ENCODE assay signal across 27 cellular contexts in genomic region chr15:66820474-66821258, GRCh38.
DNase-seq lines count a peak whose midpoint lies in the region; ATAC-seq and TF ChIP-seq lines count a peak whose summit lies in the region.
"Had no signal": no experiment of that assay in that cellular context is flagged by ENCODE, and none has a peak within 500 bp of the region (broad histone marks: within the 10 kb centered on the region; RNA-seq: fewer than 3 reads in every experiment).

No MANE protein-coding gene starts in this region.

- no peak overlapping the region for H3K4ac ChIP-seq in trophoblast cell (ENCODE audit: low read depth, low read length)

- no peak overlapping the region for H3K4me3 Mint-ChIP-seq in naive thymus-derived CD8-positive, alpha-beta T cell
- no peak overlapping the region for H3K4me3 Mint-ChIP-seq in chondrocyte (ENCODE audit: unreplicated experiment)
- H3K4me3 Mint-ChIP-seq: activated naive CD8-positive, alpha-beta T cell treated with anti-CD3 and anti-CD28 coated beads for 36 hours; CD4-positive, alpha-beta memory T cell; natural killer cell treated with Interleukin-12 subunit alpha and Interleukin-12 subunit beta and Interleukin-15 and Interleukin-18, amount 100 ng/mL, for 72 hours had no signal

- H3K27me3 Mint-ChIP-seq in naive thymus-derived CD8-positive, alpha-beta T cell, result peaks cover 0 to 2% (median 0%) of the 10 kb centered on the region in 5 donors
- no peaks in the 10 kb centered on the region for H3K27me3 Mint-ChIP-seq in chondrocyte (ENCODE audit: low read depth)

- H3K36me3 Mint-ChIP-seq in naive thymus-derived CD8-positive, alpha-beta T cell, result no peaks in the 10 kb centered on the region
- no peaks in the 10 kb centered on the region for H3K36me3 Mint-ChIP-seq in chondrocyte (ENCODE audit: low read depth)
- H3K36me3 Mint-ChIP-seq: activated naive CD8-positive, alpha-beta T cell treated with anti-CD3 and anti-CD28 coated beads for 36 hours; CD4-positive, alpha-beta memory T cell; natural killer cell treated with Interleukin-12 subunit alpha and Interleukin-12 subunit beta and Interleukin-15 and Interleukin-18, amount 100 ng/mL, for 72 hours had no signal

- H2BK5ac ChIP-seq in trophoblast cell (ENCODE audit: low read depth, low read length, poor library complexity), result no peak overlapping the region

- H2BK120ac ChIP-seq in trophoblast cell (ENCODE audit: insufficient read depth, low read length, poor library complexity), result peak overlapping the region; percentile 37

- H3K18ac ChIP-seq in trophoblast cell (ENCODE audit: low read length), result peak overlapping the region; percentile 10

- H4K12ac ChIP-seq in trophoblast cell (ENCODE audit: low read depth, low read length), result no peak overlapping the region

- H3K36me3 ChIP-seq in BLaER1 treated with 17β-estradiol and CSF1 and Interleukin-3, amounts not matched to agents 10 nM and 100 nM, result no peaks in the 10 kb centered on the region
- H3K36me3 ChIP-seq in MG63 (no peaks in the 10 kb centered on the region), trophoblast cell (ENCODE audit: control insufficient read depth in 1 of 2, insufficient read depth in 2 of 2, low read length in 2 of 2) (no peaks in the 10 kb centered on the region)
- H3K36me3 ChIP-seq: ascending aorta, cardiac muscle cell, gastroesophageal sphincter, HAP-1, right atrium auricular region, SJCRH30, upper lobe of left lung had no signal

- H3K14ac ChIP-seq in trophoblast cell (ENCODE audit: low read length), result peak overlapping the region; percentile 33

- H3K4me1 ChIP-seq in BLaER1 treated with 17β-estradiol and CSF1 and Interleukin-3, amounts not matched to agents 10 nM and 100 nM, result peaks cover 0 to 28% (median 21%) of the 10 kb centered on the region in 10 experiments; a peak in 14 of 20 replicates
- H3K4me1 ChIP-seq in trophoblast cell (ENCODE audit: control insufficient read depth in 1 of 2, insufficient read depth in 2 of 2, low read length in 2 of 2), result peaks cover 11 to 18% of the 10 kb centered on the region in 2 experiments
- H3K4me1 ChIP-seq: ascending aorta, gastroesophageal sphincter, HAP-1, right atrium auricular region, SJCRH30 had no signal

- no peak overlapping the region for H3K9ac ChIP-seq in BLaER1 treated with 17β-estradiol and CSF1 and Interleukin-3, amounts not matched to agents 10 nM and 100 nM
- no peak overlapping the region for H3K9ac ChIP-seq in trophoblast cell (ENCODE audit: low read length)

- peak overlapping the region; percentile 48 for H4K91ac ChIP-seq in trophoblast cell (ENCODE audit: low read depth, low read length)

- no peak for TF ChIP-seq CTCF in GM13977 (IDR thresholded peaks at IDR 0.05; ENCODE audit: extremely low read depth, insufficient read depth, missing control alignments)
- TF ChIP-seq CTCF in chondrocyte (IDR thresholded peaks at IDR 0.05), result no peak

- H3K27me3 ChIP-seq in BLaER1 treated with 17β-estradiol and CSF1 and Interleukin-3, amounts not matched to agents 10 nM and 100 nM, result no peaks in the 10 kb centered on the region
- no peaks in the 10 kb centered on the region for H3K27me3 ChIP-seq in MG63
- H3K27me3 ChIP-seq in trophoblast cell (ENCODE audit: insufficient read depth, low read length), result no peaks in the 10 kb centered on the region
- H3K27me3 ChIP-seq: ascending aorta, cardiac muscle cell, gastroesophageal sphincter, right atrium auricular region, SJCRH30, upper lobe of left lung had no signal

- ATAC-seq in naive thymus-derived CD8-positive, alpha-beta T cell, result no peak
- ATAC-seq: activated CD4-positive, CD25-positive, alpha-beta regulatory T cell treated with anti-CD3 and anti-CD28 coated beads, Interleukin-2, amount 50 U/mL, for 24 hours; esophagus mucosa; gastroesophageal sphincter; left ventricle myocardium superior; natural killer cell treated with Interleukin-12 subunit alpha and Interleukin-12 subunit beta and Interleukin-15 and Interleukin-18, amount 100 ng/mL, for 72 hours had no signal

- H3K4me2 ChIP-seq in BLaER1 treated with 17β-estradiol and CSF1 and Interleukin-3, amounts not matched to agents 10 nM and 100 nM, result peak overlapping the region in 7 of 11 experiments; percentile 10 to 65 (median 39); a peak in 12 of 22 replicates
- no peak overlapping the region for H3K4me2 ChIP-seq in trophoblast cell (ENCODE audit: low read length)

- no peaks in the 10 kb centered on the region for H3K79me2 ChIP-seq in trophoblast cell (ENCODE audit: control insufficient read depth, insufficient read depth, low read length, poor library complexity)

- peaks cover 10% of the 10 kb centered on the region for H3K79me1 ChIP-seq in trophoblast cell (ENCODE audit: low read length)

- no peaks in the 10 kb centered on the region for H3K9me3 ChIP-seq in BLaER1 treated with 17β-estradiol and CSF1 and Interleukin-3, amounts not matched to agents 10 nM and 100 nM (replicated peaks in 1 of 11)
- H3K9me3 ChIP-seq in MG63 (peaks cover 1% of the 10 kb centered on the region; the same call in 1 of the 2 replicates), trophoblast cell (ENCODE audit: insufficient read depth, low read depth, low read length) (no peaks in the 10 kb centered on the region)
- H3K9me3 ChIP-seq: ascending aorta, gastroesophageal sphincter, HAP-1, right atrium auricular region, SJCRH30, upper lobe of left lung had no signal

- H2AK5ac ChIP-seq in trophoblast cell (ENCODE audit: low read length), result no peak overlapping the region

- POLR2A ChIA-PET in naive thymus-derived CD8-positive, alpha-beta T cell (lab: Charles Lee), result no interaction called here

- H3K4me1 Mint-ChIP-seq in naive thymus-derived CD8-positive, alpha-beta T cell, result peaks cover 0 to 5% (median 0%) of the 10 kb centered on the region in 4 donors
- H3K4me1 Mint-ChIP-seq in chondrocyte (ENCODE audit: low read depth), result peaks cover 9% of the 10 kb centered on the region
- H3K4me1 Mint-ChIP-seq: activated naive CD8-positive, alpha-beta T cell treated with anti-CD3 and anti-CD28 coated beads for 36 hours; CD4-positive, alpha-beta memory T cell had no signal

- no peak overlapping the region for H3K23ac ChIP-seq in trophoblast cell (ENCODE audit: low read length)

- in situ Hi-C loops in GM13977 (cut with MboI; ENCODE audit: low pct_unique_long_range_greater_than_20kb, low sequenced_read_pairs, unreplicated experiment), result no loop called here

- WGBS in trophoblast cell (ENCODE audit: extremely low coverage, insufficient coverage, insufficient read length), result no CpG with 5 or more reads among the region's 5 CpGs

- H2BK12ac ChIP-seq in trophoblast cell (ENCODE audit: low read length), result peak overlapping the region; percentile 29

- no peak overlapping the region for H3K27ac ChIP-seq in BLaER1 treated with 17β-estradiol and CSF1 and Interleukin-3, amounts not matched to agents 10 nM and 100 nM
- H3K27ac ChIP-seq in trophoblast cell (ENCODE audit: low read depth, low read length), result no peak overlapping the region
- H3K27ac ChIP-seq: ascending aorta, gastroesophageal sphincter, right atrium auricular region, SJCRH30, upper lobe of left lung had no signal

- H3K4me3 ChIP-seq in BLaER1 treated with 17β-estradiol and CSF1 and Interleukin-3, amounts not matched to agents 10 nM and 100 nM, result no peak overlapping the region
- H3K4me3 ChIP-seq in MG63 (no peak overlapping the region), trophoblast cell (ENCODE audit: low read depth, low read length) (no peak overlapping the region)
- H3K4me3 ChIP-seq: ascending aorta, cardiac muscle cell, gastroesophageal sphincter, HAP-1, right atrium auricular region, SJCRH30, upper lobe of left lung had no signal

- H2AFZ ChIP-seq in trophoblast cell (ENCODE audit: insufficient read depth, low read length, poor library complexity), result no peak overlapping the region

- H4K20me1 ChIP-seq in BLaER1 treated with 17β-estradiol and CSF1 and Interleukin-3, amounts not matched to agents 10 nM and 100 nM, result no peaks in the 10 kb centered on the region

- no peaks in the 10 kb centered on the region for H3K9me3 Mint-ChIP-seq in naive thymus-derived CD8-positive, alpha-beta T cell
- no peaks in the 10 kb centered on the region for H3K9me3 Mint-ChIP-seq in chondrocyte (ENCODE audit: low read depth)
- H3K9me3 Mint-ChIP-seq: activated naive CD8-positive, alpha-beta T cell treated with anti-CD3 and anti-CD28 coated beads for 36 hours; activated T-helper 2 cell treated with anti-CD3 and anti-CD28 coated beads, Interferon-gamma antibody, Interleukin-2, Interleukin-4, amounts not matched to agents 10 μg/mL and 5 μg/mL and 100 μg/mL, durations not matched to agents 14 hours and 24 hours and 36 hours; CD4-positive, alpha-beta memory T cell; natural killer cell treated with Interleukin-12 subunit alpha and Interleukin-12 subunit beta and Interleukin-15 and Interleukin-18, amount 100 ng/mL, for 72 hours had no signal

- DNase-seq in MG63 (peak; percentile 87), fibroblast of peridontal ligament (ENCODE audit: extremely low read depth) (peak; percentile 62), trophoblast cell (no peak), GM13977 (ENCODE audit: low spot score) (no peak), chondrocyte (ENCODE audit: low spot score) (no peak)
- DNase-seq in naive thymus-derived CD8-positive, alpha-beta T cell, result no peak
- DNase-seq: activated CD4-positive, alpha-beta T cell treated with anti-CD3 and anti-CD28 coated beads, Interleukin-2, amount 50 U/mL, for 48 hours; activated CD8-positive, alpha-beta memory T cell treated with anti-CD3 and anti-CD28 coated beads, Interleukin-2, amount 50 U/mL, for 4 hours; activated naive CD8-positive, alpha-beta T cell treated with anti-CD3 and anti-CD28 coated beads for 36 hours; CD4-positive, alpha-beta memory T cell; left ventricle myocardium superior; NCI-H1417; NCI-H2081; NCI-H226; SJCRH30; stimulated activated CD4-positive, alpha-beta T cell treated with anti-CD3 and anti-CD28 coated beads, Interleukin-2, amount 100 ng/mL, for 48 hours had no signal

- H4K8ac ChIP-seq in trophoblast cell (ENCODE audit: low read depth, low read length), result peak overlapping the region; percentile 14

- no peak overlapping the region for H3K27ac Mint-ChIP-seq in naive thymus-derived CD8-positive, alpha-beta T cell
- H3K27ac Mint-ChIP-seq in chondrocyte (ENCODE audit: unreplicated experiment), result no peak overlapping the region
- H3K27ac Mint-ChIP-seq: activated naive CD8-positive, alpha-beta T cell treated with anti-CD3 and anti-CD28 coated beads for 36 hours; activated T-helper 2 cell treated with anti-CD3 and anti-CD28 coated beads, Interferon-gamma antibody, Interleukin-2, Interleukin-4, amounts not matched to agents 10 μg/mL and 5 μg/mL and 100 μg/mL, durations not matched to agents 14 hours and 24 hours and 36 hours; CD4-positive, alpha-beta memory T cell; natural killer cell treated with Interleukin-12 subunit alpha and Interleukin-12 subunit beta and Interleukin-15 and Interleukin-18, amount 100 ng/mL, for 72 hours had no signal

Comparison
In these comparisons a context has a peak if more than half of its experiments do, and no peak if none do; other contexts are left out.
1. DNase-seq: peak in MG63 (single experiment) and fibroblast of peridontal ligament (single experiment); none in trophoblast cell (0 of 2), GM13977 (single experiment), naive thymus-derived CD8-positive, alpha-beta T cell (0 of 10) and chondrocyte (single experiment).